23 cellular contexts compared by ENCODE assay signal in the genomic region with DNA sequence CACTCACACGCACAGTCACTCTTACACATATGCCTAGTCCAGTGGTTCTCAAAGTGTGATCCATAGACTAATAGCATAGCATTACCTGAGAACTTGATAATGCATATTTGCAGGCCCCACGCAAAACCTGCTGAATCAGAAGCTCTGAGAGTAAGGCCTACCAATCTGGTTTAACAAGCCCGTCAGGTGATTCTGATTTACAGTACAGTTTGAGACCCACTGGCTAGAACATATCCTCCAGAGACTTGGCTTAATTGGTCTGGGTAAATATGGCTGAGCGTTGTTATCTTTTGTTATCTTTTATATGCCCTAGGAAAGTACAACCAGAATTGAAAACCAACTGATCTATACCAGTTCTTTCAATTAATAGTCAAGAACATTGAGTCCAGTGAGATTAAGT. TPM values are rescaled to one million over a fixed set of nuclear protein-coding genes. Genes with fewer than 3 reads are reported as not detected.
DNase-seq lines count a peak whose midpoint lies in the region; ATAC-seq and TF ChIP-seq lines count a peak whose summit lies in the region.
"Had no signal": no experiment of that assay in that cellular context is flagged by ENCODE, and none has a peak within 500 bp of the region (broad histone marks: within the 10 kb centered on the region; RNA-seq: fewer than 3 reads in every experiment).

No MANE protein-coding gene starts in this region.

- H3K4me3 Mint-ChIP-seq in progenitor cell of endocrine pancreas (ENCODE audit: low read depth): no peak overlapping the region
- H3K4me3 Mint-ChIP-seq: activated T-cell treated with anti-CD3 and anti-CD28 coated beads, Interleukin-2, amount 50 U/mL, for 4 hours; CD4-positive, alpha-beta T cell; dendritic cell treated with granulocyte-macrophage colony-stimulating factor and Interleukin-4, amounts not matched to agents 40 ng/mL and 50 ng/mL, for 4 days; naive B cell had no signal

- peaks cover 5% of the 10 kb centered on the region for H3K36me3 ChIP-seq in effector memory CD4-positive, alpha-beta T cell (ENCODE audit: control insufficient read depth, insufficient read depth, low read length)

- peak overlapping the region; percentile 73 for H3K27ac ChIP-seq in VCaP
- H3K27ac ChIP-seq in effector memory CD4-positive, alpha-beta T cell (ENCODE audit: insufficient read depth, low read length, poor library complexity, severe bottlenecking): no peak overlapping the region
- H3K27ac ChIP-seq: left lung, tibial nerve had no signal

- peak in 2 of 3 experiments; percentile 19 to 67 for DNase-seq in NCI-H1417 (lab: John Stamatoyannopoulos, UW)
- DNase-seq in NCI-H1417 treated with DMSO at 0.1 percent for 48 hours (lab: John Stamatoyannopoulos, UW): no peak
- peak; percentile 45 for DNase-seq in NCI-H1436 treated with DMSO at 0.1 percent for 48 hours (lab: John Stamatoyannopoulos, UW)
- no peak for DNase-seq in progenitor cell of endocrine pancreas (ENCODE audit: low spot score, unreplicated experiment)
- no peak for DNase-seq in effector memory CD4-positive, alpha-beta T cell
- no peak for DNase-seq in SW480 (ENCODE audit: low spot score)
- DNase-seq: activated CD4-positive, alpha-beta T cell treated with anti-CD3 and anti-CD28 coated beads for 4 hours; activated CD8-positive, alpha-beta memory T cell treated with anti-CD3 and anti-CD28 coated beads for 24 hours; activated gamma-delta T cell treated with Interleukin-2 at 50 U/mL for 16 hours; activated T-cell treated with anti-CD3 and anti-CD28 coated beads, Interleukin-2, amount 50 U/mL, for 4 hours; CD4-positive, alpha-beta T cell; central memory CD4-positive, alpha-beta T cell; DMS 273 treated with DMSO at 0.1 percent for 48 hours; left lung; mesendoderm; naive B cell; stimulated activated CD8-positive, alpha-beta memory T cell treated with anti-CD3 and anti-CD28 coated beads, Interleukin-4, amount 100 ng/mL, for 48 hours had no signal

- no peaks in the 10 kb centered on the region for H3K27me3 ChIP-seq in effector memory CD4-positive, alpha-beta T cell (replicated peaks; ENCODE audit: control insufficient read depth, insufficient read depth, low read length, poor library complexity, severe bottlenecking)
- H3K27me3 ChIP-seq: left lung, tibial nerve had no signal

- H3K9me3 Mint-ChIP-seq in progenitor cell of endocrine pancreas (ENCODE audit: low read depth): no peaks in the 10 kb centered on the region
- H3K9me3 Mint-ChIP-seq: activated T-cell treated with anti-CD3 and anti-CD28 coated beads, Interleukin-2, amount 50 U/mL, for 4 hours; CD4-positive, alpha-beta T cell; dendritic cell treated with granulocyte-macrophage colony-stimulating factor and Interleukin-4, amounts not matched to agents 40 ng/mL and 50 ng/mL, for 4 days; naive B cell had no signal

- H3K4me1 ChIP-seq in effector memory CD4-positive, alpha-beta T cell (ENCODE audit: control insufficient read depth, insufficient read depth, low read length, poor library complexity, severe bottlenecking): no peaks in the 10 kb centered on the region

- TF ChIP-seq CTCF in VCaP (conservative IDR thresholded peaks at IDR 0.05) (no peak), progenitor cell of endocrine pancreas (IDR thresholded peaks at IDR 0.05; ENCODE audit: unreplicated experiment) (no peak)

- ATAC-seq in GM21576 (IDR thresholded peaks at IDR 0.05; ENCODE audit: unreplicated experiment): no peak
- ATAC-seq: activated T-cell treated with anti-CD3 and anti-CD28 coated beads, Interleukin-2, amount 50 U/mL, for 4 hours; HCT116; left lung; SK-N-SH treated with all-trans-retinoic acid at 6 μM for 48 hours had no signal

- no peaks in the 10 kb centered on the region for H3K27me3 Mint-ChIP-seq in progenitor cell of endocrine pancreas
- H3K27me3 Mint-ChIP-seq: CD4-positive, alpha-beta T cell; dendritic cell treated with granulocyte-macrophage colony-stimulating factor and Interleukin-4, amounts not matched to agents 40 ng/mL and 50 ng/mL, for 4 days; naive B cell had no signal

- peaks cover 15% of the 10 kb centered on the region for H3K4me1 Mint-ChIP-seq in progenitor cell of endocrine pancreas (ENCODE audit: low read depth)

- H3K9me3 ChIP-seq in effector memory CD4-positive, alpha-beta T cell (ENCODE audit: control insufficient read depth, low read length): no peaks in the 10 kb centered on the region
- H3K9me3 ChIP-seq: left lung, tibial nerve had no signal

- peak overlapping the region; percentile 19 for H3K27ac Mint-ChIP-seq in progenitor cell of endocrine pancreas
- H3K27ac Mint-ChIP-seq: CD4-positive, alpha-beta T cell; dendritic cell treated with granulocyte-macrophage colony-stimulating factor and Interleukin-4, amounts not matched to agents 40 ng/mL and 50 ng/mL, for 4 days; naive B cell had no signal

- no peak overlapping the region for H3K4me3 ChIP-seq in effector memory CD4-positive, alpha-beta T cell (ENCODE audit: insufficient read depth, low read depth, low read length, poor library complexity, severe bottlenecking)
- H3K4me3 ChIP-seq: left lung, tibial nerve had no signal

- H3K36me3 Mint-ChIP-seq in progenitor cell of endocrine pancreas (ENCODE audit: insufficient read depth): peaks cover 6% of the 10 kb centered on the region

RNA-seq across cellular contexts. Expression of gene TSPYL4, which starts 9.6 kb away (rescaled TPM):
- total RNA-seq in progenitor cell of endocrine pancreas: 69.0 and 72.1 TPM in 2 replicates

RNA-seq across cellular contexts. Expression of gene TSPYL1, which starts 35.4 kb away (rescaled TPM):
- 101 and 102 TPM in 2 replicates for total RNA-seq in progenitor cell of endocrine pancreas

Comparison
In these comparisons a context has a peak if more than half of its experiments do, and no peak if none do; other contexts are left out.
1. DNase-seq: peak in NCI-H1417 (2 of 3) and NCI-H1436 treated with DMSO at 0.1 percent for 48 hours (single experiment); none in NCI-H1417 treated with DMSO at 0.1 percent for 48 hours (single experiment), progenitor cell of endocrine pancreas (single experiment), effector memory CD4-positive, alpha-beta T cell (0 of 3) and SW480 (single experiment).